ENCODE assay signal across 33 cellular contexts in genomic region chr20:13708234-13708633, GRCh38.
"Had no signal": no experiment of that assay in that cellular context is flagged by ENCODE, and none has a peak within 500 bp of the region (broad histone marks: within the 10 kb centered on the region; RNA-seq: fewer than 3 reads in every experiment).

No MANE protein-coding gene starts in this region.

- H3K4me1 ChIP-seq: parathyroid adenoma, psoas muscle, spleen, suprapubic skin, testis, tibial artery, transverse colon, upper lobe of right lung, uterus had no signal

- H3K4me1 Mint-ChIP-seq: naive thymus-derived CD8-positive, alpha-beta T cell; nephron progenitor cell; neural crest cell; stimulated activated memory B cell treated with anti-CD40 and anti-IgM and Interleukin-4, amounts not matched to agents 10 μg/mL and 1 μg/mL and 100 μg/mL, for 72 hours; stimulated activated naive CD8-positive, alpha-beta T cell treated with anti-CD3 and anti-CD28 coated beads, Interleukin-15, amount 100 ng/mL, for 72 hours had no signal

- H3K9me3 Mint-ChIP-seq: natural killer cell treated with Interleukin-12 subunit alpha and Interleukin-12 subunit beta and Interleukin-15 and Interleukin-18, amount 100 ng/mL, for 72 hours; stimulated activated memory B cell treated with anti-CD40 and anti-IgM and Interleukin-4, amounts not matched to agents 10 μg/mL and 1 μg/mL and 100 μg/mL, for 72 hours; stimulated activated naive CD8-positive, alpha-beta T cell treated with anti-CD3 and anti-CD28 coated beads, Interleukin-15, amount 100 ng/mL, for 72 hours; type B pancreatic cell had no signal

- H3K36me3 ChIP-seq: ovary had no signal

- H3K27ac ChIP-seq: neutrophil, ovary, parathyroid adenoma, psoas muscle, skin epidermis, spleen, suprapubic skin, testis, tibial artery, transverse colon, upper lobe of right lung, uterus had no signal

- H3K4me2 ChIP-seq: smooth muscle cell had no signal

- H3K27me3 Mint-ChIP-seq: progenitor cell of endocrine pancreas; stimulated activated memory B cell treated with anti-CD40 and anti-IgM and Interleukin-4, amounts not matched to agents 10 μg/mL and 1 μg/mL and 100 μg/mL, for 72 hours; stimulated activated naive CD8-positive, alpha-beta T cell treated with anti-CD3 and anti-CD28 coated beads, Interleukin-15, amount 100 ng/mL, for 72 hours; type B pancreatic cell had no signal

- H3K9me3 ChIP-seq: neutrophil, ovary, testis, uterus had no signal

- H3K79me2 ChIP-seq: parathyroid adenoma had no signal

- H2AFZ ChIP-seq: parathyroid adenoma had no signal

- H3K27ac Mint-ChIP-seq: naive thymus-derived CD8-positive, alpha-beta T cell; natural killer cell treated with Interleukin-12 subunit alpha and Interleukin-12 subunit beta and Interleukin-15 and Interleukin-18, amount 100 ng/mL, for 72 hours; nephron progenitor cell; progenitor cell of endocrine pancreas; stimulated activated memory B cell treated with anti-CD40 and anti-IgM and Interleukin-4, amounts not matched to agents 10 μg/mL and 1 μg/mL and 100 μg/mL, for 72 hours; stimulated activated naive CD8-positive, alpha-beta T cell treated with anti-CD3 and anti-CD28 coated beads, Interleukin-15, amount 100 ng/mL, for 72 hours; type B pancreatic cell had no signal

- H3K4me3 Mint-ChIP-seq: naive thymus-derived CD8-positive, alpha-beta T cell; natural killer cell treated with Interleukin-12 subunit alpha and Interleukin-12 subunit beta and Interleukin-15 and Interleukin-18, amount 100 ng/mL, for 72 hours; nephron progenitor cell; neural crest cell; stimulated activated memory B cell treated with anti-CD40 and anti-IgM and Interleukin-4, amounts not matched to agents 10 μg/mL and 1 μg/mL and 100 μg/mL, for 72 hours; stimulated activated naive CD8-positive, alpha-beta T cell treated with anti-CD3 and anti-CD28 coated beads, Interleukin-15, amount 100 ng/mL, for 72 hours; type B pancreatic cell had no signal

- ATAC-seq: naive thymus-derived CD8-positive, alpha-beta T cell; natural killer cell treated with Interleukin-12 subunit alpha and Interleukin-12 subunit beta and Interleukin-15 and Interleukin-18, amount 100 ng/mL, for 72 hours; psoas muscle; right cardiac atrium; sciatic nerve; stimulated activated memory B cell treated with anti-CD40 and anti-IgM and Interleukin-4, amounts not matched to agents 10 μg/mL and 1 μg/mL and 100 μg/mL, for 72 hours; stimulated activated naive CD8-positive, alpha-beta T cell treated with anti-CD3 and anti-CD28 coated beads, Interleukin-15, amount 100 ng/mL, for 72 hours; stimulated activated naive CD8-positive, alpha-beta T cell treated with anti-CD3 and anti-CD28 coated beads, Interleukin-15, Interleukin-2, amounts not matched to agents 100 U/mL and 50 U/mL, for 24 hours; upper lobe of right lung had no signal

- H3K27me3 ChIP-seq: neutrophil, ovary, spleen, suprapubic skin, testis, tibial artery, transverse colon, upper lobe of right lung, uterus had no signal

- H3K4me3 ChIP-seq: ovary, psoas muscle, skin epidermis, smooth muscle cell, spleen, suprapubic skin, testis, tibial artery, transverse colon, upper lobe of right lung, uterus had no signal

- H3K9ac ChIP-seq: parathyroid adenoma had no signal

- DNase-seq: naive thymus-derived CD8-positive, alpha-beta T cell; nephron progenitor cell; nucleus accumbens; ovary; posterior cingulate gyrus; psoas muscle; right cardiac atrium; spleen; stimulated activated CD4-positive, alpha-beta T cell treated with anti-CD3 and anti-CD28 coated beads, Interleukin-12 subunit alpha, Interleukin-12 subunit beta, amount 100 ng/mL, for 4 hours; stimulated activated CD4-positive, alpha-beta T cell treated with anti-CD3 and anti-CD28 coated beads, Interleukin-1b, Interleukin-23, amount 100 ng/mL, for 48 hours; stimulated activated CD4-positive, alpha-beta T cell treated with anti-CD3 and anti-CD28 coated beads, Interleukin-4, amount 100 ng/mL, for 1 hour; stimulated activated CD4-positive, alpha-beta T cell treated with anti-CD3 and anti-CD28 coated beads, Interleukin-4, amount 100 ng/mL, for 4 hours; stimulated activated CD8-positive, alpha-beta memory T cell treated with anti-CD3 and anti-CD28 coated beads, Interleukin-4, amount 100 ng/mL, for 48 hours; stimulated activated naive CD4-positive, alpha-beta T cell; stimulated activated naive CD8-positive, alpha-beta T cell treated with anti-CD3 and anti-CD28 coated beads, Interleukin-15, amount 100 ng/mL, for 72 hours; stimulated activated naive CD8-positive, alpha-beta T cell treated with anti-CD3 and anti-CD28 coated beads, Interleukin-15, Interleukin-2, amounts not matched to agents 100 U/mL and 50 U/mL, for 24 hours; substantia nigra; testis; tibial artery; transverse colon; upper lobe of right lung; uterus had no signal
